19 cellular contexts compared by ENCODE assay signal in the genomic region with DNA sequence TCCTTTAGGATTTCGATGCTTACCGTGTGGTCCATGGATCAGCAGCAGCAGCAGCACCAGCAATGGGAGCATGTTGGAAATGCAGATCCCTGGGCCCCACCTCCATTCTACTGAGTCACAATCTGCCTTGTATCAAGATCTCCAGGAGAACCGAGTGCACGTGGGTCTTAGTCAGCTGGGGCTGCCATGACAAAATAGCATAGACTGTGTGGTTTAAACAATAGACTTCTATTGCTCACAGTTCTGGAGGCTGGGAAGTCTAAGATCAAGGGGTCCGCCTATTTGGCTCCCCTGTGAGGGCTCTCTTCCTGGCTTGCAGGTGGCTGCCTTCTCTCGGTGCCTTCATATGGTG. TPM values are rescaled to one million over a fixed set of nuclear protein-coding genes. Genes with fewer than 3 reads are reported as not detected.
"Had no signal": no experiment of that assay in that cellular context is flagged by ENCODE, and none has a peak within 500 bp of the region (broad histone marks: within the 10 kb centered on the region; RNA-seq: fewer than 3 reads in every experiment).

No MANE protein-coding gene starts in this region.

- ATAC-seq: left colon; natural killer cell treated with Interleukin-12 subunit alpha and Interleukin-12 subunit beta and Interleukin-15 and Interleukin-18, amount 100 ng/mL, for 72 hours; sciatic nerve; stimulated activated naive B cell treated with anti-CD40 and anti-IgM and Interleukin-4, amounts not matched to agents 10 μg/mL and 1 μg/mL and 100 μg/mL, for 72 hours had no signal

- H3K9me3 ChIP-seq: colonic mucosa, prostate gland, spleen, transverse colon had no signal

- H3K27ac ChIP-seq: colonic mucosa, prostate gland, spleen, transverse colon had no signal

- H3K36me3 ChIP-seq: colonic mucosa, prostate gland, spleen, transverse colon had no signal

- H3K27me3 ChIP-seq: colonic mucosa had no signal

- H3K4me3 ChIP-seq: colonic mucosa, prostate gland, spleen, transverse colon had no signal

- H3K4me1 ChIP-seq: colonic mucosa, prostate gland, spleen, transverse colon had no signal

- DNase-seq: activated CD4-positive, alpha-beta memory T cell treated with anti-CD3 and anti-CD28 coated beads, Interleukin-2, amount 10 ng/mL, durations not matched to agents 7 days and 5 days; activated CD4-positive, alpha-beta T cell treated with anti-CD3 and anti-CD28 coated beads for 1 hour; activated CD8-positive, alpha-beta memory T cell treated with anti-CD3 and anti-CD28 coated beads, Interleukin-2, amount 50 U/mL, for 48 hours; activated naive CD4-positive, alpha-beta T cell treated with Interleukin-2 at 50 U/mL for 16 hours; colonic mucosa; effector CD4-positive, alpha-beta T cell; left colon; spleen; stimulated activated CD4-positive, alpha-beta T cell treated with anti-CD3 and anti-CD28 coated beads, Interleukin-1b, Interleukin-23, amount 100 ng/mL, for 48 hours; stimulated activated naive B cell treated with anti-CD40 and anti-IgM and Interleukin-4, amounts not matched to agents 10 μg/mL and 1 μg/mL and 100 μg/mL, for 72 hours; substantia nigra; transverse colon had no signal

RNA-seq across cellular contexts. Expression of gene PROP1, which starts 1.3 kb away (rescaled TPM):
- total RNA-seq: activated CD4-positive, alpha-beta memory T cell treated with anti-CD3 and anti-CD28 coated beads, Interleukin-2, amount 10 ng/mL, durations not matched to agents 7 days and 5 days; astrocyte; colonic mucosa; endothelial cell of umbilical vein; left colon; mucosa of gallbladder; natural killer cell treated with Interleukin-12 subunit alpha and Interleukin-12 subunit beta and Interleukin-15 and Interleukin-18, amount 100 ng/mL, for 72 hours; prostate gland; sciatic nerve; spleen; T-helper 2 cell treated with Interferon-gamma antibody and Interleukin-4, amounts not matched to agents 100 ng/mL and 5 ng/mL, for 36 hours; transverse colon had no signal
- polyA plus RNA-seq: endothelial cell of umbilical vein, spleen had no signal
